Comparison of ENCODE assay signal across 16 cellular contexts in genomic region chr20:24995741-24996448, GRCh38. TPM values are rescaled to one million over a fixed set of nuclear protein-coding genes. Genes with fewer than 3 reads are reported as not detected.
DNase-seq lines count a peak whose midpoint lies in the region; ATAC-seq and TF ChIP-seq lines count a peak whose summit lies in the region.
"Had no signal": no experiment of that assay in that cellular context is flagged by ENCODE, and none has a peak within 500 bp of the region (broad histone marks: within the 10 kb centered on the region; RNA-seq: fewer than 3 reads in every experiment).

No MANE protein-coding gene starts in this region.

- ATAC-seq in foreskin keratinocyte, result no peak
- ATAC-seq: activated CD4-positive, CD25-positive, alpha-beta regulatory T cell treated with anti-CD3 and anti-CD28 coated beads, Interleukin-2, amount 50 U/mL, for 24 hours; activated T-helper 17 cell treated with anti-CD3 and anti-CD28 coated beads, Interleukin-2, amount 50 U/mL, for 72 hours; HCT116 had no signal

- DNase-seq in HUDEP-2 (lab: John Stamatoyannopoulos, UW; ENCODE audit: unreplicated experiment in 76 of 76), result peak in 59 of 76 experiments; percentile 4 to 68 (median 33)
- DNase-seq in adrenal gland, result peak in 4 of 7 donors; percentile 12 to 47 (median 16)
- DNase-seq in activated naive CD4-positive, alpha-beta T cell treated with Interleukin-2 at 50 U/mL for 16 hours, result no peak
- DNase-seq in KG1 (lab: John Stamatoyannopoulos, UW), result no peak
- no peak for DNase-seq in NCI-H1105 (lab: John Stamatoyannopoulos, UW)
- no peak for DNase-seq in foreskin keratinocyte
- DNase-seq: BE2C; NCI-H1436; stimulated activated CD4-positive, alpha-beta T cell treated with anti-CD3 and anti-CD28 coated beads, Interleukin-4, amount 100 ng/mL, for 24 hours; stimulated activated naive CD4-positive, alpha-beta T cell treated with Interleukin-2 at 50 U/mL for 16 hours had no signal

- 75 to 85% (median 77%) methylated on average over 9 of the region's 9 CpGs for WGBS in adrenal gland, 4 donors

- TF ChIP-seq CTCF in adrenal gland (IDR thresholded peaks at IDR 0.05) (no peak), foreskin keratinocyte (conservative IDR thresholded peaks at IDR 0.05) (no peak)

- H3K27me3 ChIP-seq in BLaER1 (no peaks in the 10 kb centered on the region), adrenal gland (no peaks in the 10 kb centered on the region), layer of hippocampus (ENCODE audit: control insufficient read depth, insufficient read depth, low read length) (no peaks in the 10 kb centered on the region), foreskin keratinocyte (peaks cover 16% of the 10 kb centered on the region)
- H3K27me3 ChIP-seq: BE2C had no signal

- H3K4me3 ChIP-seq in BLaER1 (no peak overlapping the region), adrenal gland (no peak overlapping the region)

- no peaks in the 10 kb centered on the region for H4K20me1 ChIP-seq in BLaER1

- no peak overlapping the region for H3K27ac ChIP-seq in BLaER1
- H3K27ac ChIP-seq in adrenal gland, result no peak overlapping the region
- peak overlapping the region; percentile 48 for H3K27ac ChIP-seq in layer of hippocampus (ENCODE audit: low read depth, low read length)
- H3K27ac ChIP-seq in foreskin keratinocyte, result no peak overlapping the region
- H3K27ac ChIP-seq: psoas muscle had no signal

- peak overlapping the region; percentile 9; the same call in 1 of the 2 replicates for H3K4me2 ChIP-seq in BLaER1

- peaks cover 49% of the 10 kb centered on the region for H3K4me1 ChIP-seq in BLaER1
- peaks cover 0 to 28% of the 10 kb centered on the region in 2 donors for H3K4me1 ChIP-seq in adrenal gland (replicated peaks in 1 of 2)
- H3K4me1 ChIP-seq in foreskin keratinocyte, result peaks cover 19% of the 10 kb centered on the region
- H3K4me1 ChIP-seq: BE2C had no signal

- no peaks in the 10 kb centered on the region for H3K9me3 ChIP-seq in BLaER1
- no peaks in the 10 kb centered on the region for H3K9me3 ChIP-seq in adrenal gland (replicated peaks in 1 of 3)
- H3K9me3 ChIP-seq: BE2C, psoas muscle had no signal

- H3K36me3 ChIP-seq in BLaER1 (no peaks in the 10 kb centered on the region), adrenal gland (replicated peaks in 1 of 2) (no peaks in the 10 kb centered on the region)
- H3K36me3 ChIP-seq: BE2C had no signal

- intact Hi-C loops in adrenal gland (cut with DNase I), result loop anchor here (2.0 kb wide), 2 partner anchors 67 to 69 kb away; no protein-coding TSS in a partner anchor

- no peak for TF ChIP-seq POLR2A in adrenal gland (IDR thresholded peaks at IDR 0.05)

- H3K9ac ChIP-seq in BLaER1, result no peak overlapping the region

RNA-seq across cellular contexts. Expression of gene APMAP, which starts 3.3 kb away (rescaled TPM):
- total RNA-seq in adrenal gland (10 to 100 TPM; 45.8 to 92.7 (median 73.8) TPM), foreskin keratinocyte (67.8 and 70.8 TPM in 2 replicates)
- polyA plus RNA-seq in adrenal gland (10 to 100 TPM; 30.3 to 65.0 (median 51.3) TPM), foreskin keratinocyte (62.4 and 67.2 TPM in 2 replicates)

RNA-seq across cellular contexts. Expression of gene CST7, which starts 46.8 kb away (rescaled TPM):
- total RNA-seq in adrenal gland (1 to 10 TPM in 2 of 8 donors, under 1 TPM in 6; 0.25 to 4.1 (median 0.80) TPM), foreskin keratinocyte (not detected in 2 replicates)
- polyA plus RNA-seq in adrenal gland (1 to 10 TPM; 1.1 to 2.2 (median 1.8) TPM), foreskin keratinocyte (not detected in 2 replicates)

Comparison
In these comparisons a context has a peak if more than half of its experiments do, and no peak if none do; other contexts are left out.
1. DNase-seq: peak in HUDEP-2 (59 of 76) and adrenal gland (4 of 7); none in activated naive CD4-positive, alpha-beta T cell treated with Interleukin-2 at 50 U/mL for 16 hours (single experiment), KG1 (single experiment), NCI-H1105 (single experiment) and foreskin keratinocyte (0 of 2).